In genomic region chr17:14854691-14855090, GRCh38 we compare ENCODE assay signal across 35 cellular contexts.
"Had no signal": no experiment of that assay in that cellular context is flagged by ENCODE, and none has a peak within 500 bp of the region (broad histone marks: within the 10 kb centered on the region; RNA-seq: fewer than 3 reads in every experiment).

No MANE protein-coding gene starts in this region.

- H3K9me3 Mint-ChIP-seq: activated B cell treated with CpG ODN at 0.5 μM for 24 hours; activated CD4-positive, alpha-beta memory T cell treated with anti-CD3 and anti-CD28 coated beads for 36 hours; activated CD4-positive, alpha-beta T cell treated with anti-CD3 and anti-CD28 coated beads, Interleukin-2, amount 10 ng/mL, durations not matched to agents 24 days and 14 days; activated CD8-positive, alpha-beta T cell treated with anti-CD3 and anti-CD28 coated beads for 36 hours; activated naive CD4-positive, alpha-beta T cell treated with anti-CD3 and anti-CD28 coated beads, Interleukin-2, amount 10 ng/mL, durations not matched to agents 7 days and 5 days; activated naive CD4-positive, alpha-beta T cell treated with anti-CD3 and anti-CD28 coated beads, Interleukin-2, amount 50 U/mL, for 24 hours; activated naive CD8-positive, alpha-beta T cell treated with anti-CD3 and anti-CD28 coated beads, Interleukin-2, amount 50 U/mL, for 24 hours; activated T-cell treated with anti-CD3 and anti-CD28 coated beads, Interleukin-2, amount 50 U/mL, for 4 hours; activated T-helper 1 cell treated with anti-CD3 and anti-CD28 coated beads, Interleukin-12 subunit alpha, Interleukin-12 subunit beta, Interleukin-2, Interleukin-4 antibody, amounts not matched to agents 30 ng/mL and 10 ng/mL and 1 ng/mL, durations not matched to agents 14 hours and 24 hours and 36 hours; activated T-helper 17 cell treated with anti-CD3 and anti-CD28 coated beads, Interleukin-2, amount 50 U/mL, for 72 hours; T-cell; T-helper 1 cell treated with Interleukin-12 subunit alpha and Interleukin-12 subunit beta and Interleukin-4 antibody, amounts not matched to agents 30 μg/mL and 1 μg/mL, for 36 hours; T-helper 2 cell treated with Interferon-gamma antibody and Interleukin-4, amounts not matched to agents 5 μg/mL and 100 μg/mL, for 36 hours had no signal

- H3K4me3 Mint-ChIP-seq: activated B cell treated with CpG ODN at 0.5 μM for 24 hours; activated CD4-positive, alpha-beta memory T cell treated with anti-CD3 and anti-CD28 coated beads for 36 hours; activated CD4-positive, alpha-beta T cell treated with anti-CD3 and anti-CD28 coated beads, Interleukin-2, amount 10 ng/mL, durations not matched to agents 24 days and 14 days; activated CD8-positive, alpha-beta T cell treated with anti-CD3 and anti-CD28 coated beads for 36 hours; activated naive CD4-positive, alpha-beta T cell treated with anti-CD3 and anti-CD28 coated beads, Interleukin-2, amount 10 ng/mL, durations not matched to agents 7 days and 5 days; activated naive CD4-positive, alpha-beta T cell treated with anti-CD3 and anti-CD28 coated beads, Interleukin-2, amount 50 U/mL, for 24 hours; activated naive CD8-positive, alpha-beta T cell; activated naive CD8-positive, alpha-beta T cell treated with anti-CD3 and anti-CD28 coated beads, Interleukin-2, amount 10 ng/mL, durations not matched to agents 7 days and 5 days; activated naive CD8-positive, alpha-beta T cell treated with anti-CD3 and anti-CD28 coated beads, Interleukin-2, amount 50 U/mL, for 24 hours; activated T-cell treated with anti-CD3 and anti-CD28 coated beads, Interleukin-2, amount 50 U/mL, for 4 hours; activated T-cell treated with anti-CD3 and anti-CD28 coated beads, Interleukin-2, amount 50 U/mL, for 72 hours; activated T-helper 1 cell treated with anti-CD3 and anti-CD28 coated beads, Interleukin-12 subunit alpha, Interleukin-12 subunit beta, Interleukin-2, Interleukin-4 antibody, amounts not matched to agents 30 ng/mL and 10 ng/mL and 1 ng/mL, durations not matched to agents 14 hours and 24 hours and 36 hours; activated T-helper 17 cell treated with anti-CD3 and anti-CD28 coated beads, Interleukin-2, amount 50 U/mL, for 72 hours; T-cell; T-helper 1 cell treated with Interleukin-12 subunit alpha and Interleukin-12 subunit beta and Interleukin-4 antibody, amounts not matched to agents 30 μg/mL and 1 μg/mL, for 36 hours; T-helper 2 cell treated with Interferon-gamma antibody and Interleukin-4, amounts not matched to agents 5 μg/mL and 100 μg/mL, for 36 hours had no signal

- H3K27me3 ChIP-seq: ascending aorta, brain microvascular endothelial cell, breast epithelium had no signal

- H3K27me3 Mint-ChIP-seq: activated CD4-positive, alpha-beta T cell treated with anti-CD3 and anti-CD28 coated beads, Interleukin-2, amount 10 ng/mL, durations not matched to agents 24 days and 14 days; activated naive CD4-positive, alpha-beta T cell treated with anti-CD3 and anti-CD28 coated beads, Interleukin-2, amount 10 ng/mL, durations not matched to agents 7 days and 5 days; activated naive CD8-positive, alpha-beta T cell treated with anti-CD3 and anti-CD28 coated beads, Interleukin-2, amount 10 ng/mL, durations not matched to agents 7 days and 5 days had no signal

- H3K36me3 Mint-ChIP-seq: activated CD4-positive, alpha-beta memory T cell treated with anti-CD3 and anti-CD28 coated beads for 36 hours; activated naive CD4-positive, alpha-beta T cell treated with anti-CD3 and anti-CD28 coated beads, Interleukin-2, amount 10 ng/mL, durations not matched to agents 7 days and 5 days; activated naive CD4-positive, alpha-beta T cell treated with anti-CD3 and anti-CD28 coated beads, Interleukin-2, amount 50 U/mL, for 24 hours; activated naive CD8-positive, alpha-beta T cell; activated naive CD8-positive, alpha-beta T cell treated with anti-CD3 and anti-CD28 coated beads, Interleukin-2, amount 10 ng/mL, durations not matched to agents 7 days and 5 days; T-cell had no signal

- H3K36me3 ChIP-seq: ascending aorta, brain microvascular endothelial cell, breast epithelium had no signal

- H3K4me1 ChIP-seq: ascending aorta, breast epithelium had no signal

- DNase-seq: activated B cell treated with CpG ODN at 0.5 μM for 24 hours; activated CD4-positive, alpha-beta memory T cell treated with anti-CD3 and anti-CD28 coated beads for 36 hours; activated CD4-positive, alpha-beta T cell treated with anti-CD3 and anti-CD28 coated beads for 4 hours; activated CD4-positive, alpha-beta T cell treated with anti-CD3 and anti-CD28 coated beads, Interleukin-2, amount 10 ng/mL, durations not matched to agents 24 days and 14 days; activated CD4-positive, alpha-beta T cell treated with anti-CD3 and anti-CD28 coated beads, Interleukin-2, amount 50 U/mL, for 1 hour; activated CD4-positive, alpha-beta T cell treated with anti-CD3 and anti-CD28 coated beads, Interleukin-2, amount 50 U/mL, for 4 hours; activated CD4-positive, CD25-positive, alpha-beta regulatory T cell treated with anti-CD3 and anti-CD28 coated beads, Interleukin-2, amount 50 U/mL, for 72 hours; activated CD8-positive, alpha-beta memory T cell treated with anti-CD3 and anti-CD28 coated beads, Interleukin-2, amount 50 U/mL, for 4 hours; activated CD8-positive, alpha-beta T cell treated with anti-CD3 and anti-CD28 coated beads for 36 hours; activated effector memory CD4-positive, alpha-beta T cell treated with anti-CD3 and anti-CD28 coated beads, Interleukin-2, amount 50 U/mL, for 16 hours; activated gamma-delta T cell treated with Interleukin-2 at 50 U/mL for 16 hours; activated naive CD4-positive, alpha-beta T cell; activated naive CD4-positive, alpha-beta T cell treated with anti-CD3 and anti-CD28 coated beads, Interleukin-2, amount 10 ng/mL, durations not matched to agents 7 days and 5 days; activated naive CD8-positive, alpha-beta T cell treated with anti-CD3 and anti-CD28 coated beads, Interleukin-2, amount 10 ng/mL, durations not matched to agents 7 days and 5 days; activated naive CD8-positive, alpha-beta T cell treated with anti-CD3 and anti-CD28 coated beads, Interleukin-2, amount 50 U/mL, for 24 hours; activated T-cell treated with anti-CD3 and anti-CD28 coated beads for 4 hours; activated T-cell treated with anti-CD3 and anti-CD28 coated beads, Interleukin-2, amount 50 U/mL, for 1 hour; activated T-cell treated with anti-CD3 and anti-CD28 coated beads, Interleukin-2, amount 50 U/mL, for 4 hours; activated T-cell treated with anti-CD3 and anti-CD28 coated beads, Interleukin-2, amount 50 U/mL, for 72 hours; amygdala; anterior cingulate cortex; brain microvascular endothelial cell; central memory CD4-positive, alpha-beta T cell; T-cell; T-helper 2 cell; T-helper 9 cell had no signal

- H3K4me1 Mint-ChIP-seq: activated B cell treated with CpG ODN at 0.5 μM for 24 hours; activated CD4-positive, alpha-beta T cell treated with anti-CD3 and anti-CD28 coated beads, Interleukin-2, amount 10 ng/mL, durations not matched to agents 24 days and 14 days; activated naive CD4-positive, alpha-beta T cell treated with anti-CD3 and anti-CD28 coated beads, Interleukin-2, amount 10 ng/mL, durations not matched to agents 7 days and 5 days; activated naive CD4-positive, alpha-beta T cell treated with anti-CD3 and anti-CD28 coated beads, Interleukin-2, amount 50 U/mL, for 24 hours; activated naive CD8-positive, alpha-beta T cell treated with anti-CD3 and anti-CD28 coated beads, Interleukin-2, amount 10 ng/mL, durations not matched to agents 7 days and 5 days; activated naive CD8-positive, alpha-beta T cell treated with anti-CD3 and anti-CD28 coated beads, Interleukin-2, amount 50 U/mL, for 24 hours; activated T-helper 17 cell treated with anti-CD3 and anti-CD28 coated beads, Interleukin-2, amount 50 U/mL, for 72 hours; T-cell had no signal

- H3K4me3 ChIP-seq: ascending aorta, breast epithelium had no signal

- H3K9me3 ChIP-seq: ascending aorta, breast epithelium had no signal

- H3K27ac ChIP-seq: ascending aorta, brain microvascular endothelial cell, breast epithelium, VCaP had no signal

- H3K27ac Mint-ChIP-seq: activated B cell treated with CpG ODN at 0.5 μM for 24 hours; activated CD4-positive, alpha-beta memory T cell treated with anti-CD3 and anti-CD28 coated beads for 36 hours; activated CD4-positive, alpha-beta T cell treated with anti-CD3 and anti-CD28 coated beads, Interleukin-2, amount 10 ng/mL, durations not matched to agents 24 days and 14 days; activated CD8-positive, alpha-beta T cell treated with anti-CD3 and anti-CD28 coated beads for 36 hours; activated naive CD4-positive, alpha-beta T cell treated with anti-CD3 and anti-CD28 coated beads, Interleukin-2, amount 10 ng/mL, durations not matched to agents 7 days and 5 days; activated naive CD4-positive, alpha-beta T cell treated with anti-CD3 and anti-CD28 coated beads, Interleukin-2, amount 50 U/mL, for 24 hours; activated naive CD8-positive, alpha-beta T cell; activated naive CD8-positive, alpha-beta T cell treated with anti-CD3 and anti-CD28 coated beads, Interleukin-2, amount 10 ng/mL, durations not matched to agents 7 days and 5 days; activated naive CD8-positive, alpha-beta T cell treated with anti-CD3 and anti-CD28 coated beads, Interleukin-2, amount 50 U/mL, for 24 hours; activated T-cell treated with anti-CD3 and anti-CD28 coated beads, Interleukin-2, amount 50 U/mL, for 72 hours; activated T-helper 1 cell treated with anti-CD3 and anti-CD28 coated beads, Interleukin-12 subunit alpha, Interleukin-12 subunit beta, Interleukin-2, Interleukin-4 antibody, amounts not matched to agents 30 ng/mL and 10 ng/mL and 1 ng/mL, durations not matched to agents 14 hours and 24 hours and 36 hours; activated T-helper 17 cell treated with anti-CD3 and anti-CD28 coated beads, Interleukin-2, amount 50 U/mL, for 72 hours; T-cell; T-helper 1 cell treated with Interleukin-12 subunit alpha and Interleukin-12 subunit beta and Interleukin-4 antibody, amounts not matched to agents 30 μg/mL and 1 μg/mL, for 36 hours; T-helper 2 cell treated with Interferon-gamma antibody and Interleukin-4, amounts not matched to agents 5 μg/mL and 100 μg/mL, for 36 hours had no signal

- ATAC-seq: activated CD8-positive, alpha-beta T cell treated with anti-CD3 and anti-CD28 coated beads for 36 hours; activated naive CD8-positive, alpha-beta T cell treated with anti-CD3 and anti-CD28 coated beads, Interleukin-2, amount 50 U/mL, for 24 hours; activated T-cell treated with anti-CD3 and anti-CD28 coated beads, Interleukin-2, amount 50 U/mL, for 4 hours; activated T-cell treated with anti-CD3 and anti-CD28 coated beads, Interleukin-2, amount 50 U/mL, for 72 hours; activated T-helper 17 cell treated with anti-CD3 and anti-CD28 coated beads, Interleukin-2, amount 50 U/mL, for 72 hours; T-cell had no signal
